ENCODE assay signal across 8 cellular contexts in genomic region chr3:100400782-100401673, GRCh38. TPM values are rescaled to one million over a fixed set of nuclear protein-coding genes. Genes with fewer than 3 reads are reported as not detected.
DNase-seq lines count a peak whose midpoint lies in the region; ATAC-seq and TF ChIP-seq lines count a peak whose summit lies in the region.

LNP1 (plus strand) TSS chr3:100401539; CDS start chr3:100429730, 28,191 bp downstream.
TOMM70 (minus strand) TSS chr3:100401089; CDS start chr3:100400949, 140 bp downstream.

- no peaks in the 10 kb centered on the region for H3K27me3 ChIP-seq in BJ (ENCODE audit: control insufficient read depth, insufficient read depth, low read length)
- no peaks in the 10 kb centered on the region for H3K27me3 ChIP-seq in colonic mucosa
- no peaks in the 10 kb centered on the region for H3K27me3 ChIP-seq in layer of hippocampus (ENCODE audit: control insufficient read depth, insufficient read depth, low read length)

- TF ChIP-seq CTCF in BJ (IDR thresholded peaks at IDR 0.05; ENCODE audit: insufficient read depth, low read depth, low read length) (no peak), colonic mucosa (IDR thresholded peaks at IDR 0.05) (no peak)

- POLR2A ChIA-PET in BJ (lab: Charles Lee) = interaction anchor here (0.6 kb wide), 4 partner anchors 10 to 692 kb away, joined by 3 to 5 read pairs (median 4); no protein-coding TSS in a partner anchor

- H3K36me3 ChIP-seq in BJ (ENCODE audit: control insufficient read depth, insufficient read depth, low read length) (no peaks in the 10 kb centered on the region), colonic mucosa (no peaks in the 10 kb centered on the region)

- no peaks in the 10 kb centered on the region for H3K9me3 ChIP-seq in colonic mucosa

- CTCF ChIA-PET in BJ (lab: Yijun Ruan, JAX) = interaction anchor here (0.8 to 1.5 kb wide), 3 partner anchors 8 to 189 kb away, joined by 3 to 4 read pairs (median 3); no protein-coding TSS in a partner anchor

- peak within 1 kb of the TSS; percentile 76 for H3K4me3 ChIP-seq in BJ (ENCODE audit: low read depth, low read length)
- H3K4me3 ChIP-seq in colonic mucosa = peak within 1 kb of the TSS; percentile 98

- peak within 1 kb of the TSS; percentile 82 to 86 for H3K9ac ChIP-seq in colonic mucosa (ENCODE audit: low read depth in 2 of 2, low read length in 2 of 2)

- intact Hi-C loops in colonic mucosa (cut with DNase I) = no loop called here

- peaks cover 8% of the 10 kb centered on the region for H3K4me1 ChIP-seq in colonic mucosa

- peak; percentile 95 for ATAC-seq in GM19324 (IDR thresholded peaks at IDR 0.05; ENCODE audit: low FRiP score, unreplicated experiment)
- ATAC-seq in HG03460 (IDR thresholded peaks at IDR 0.05; ENCODE audit: unreplicated experiment) = peak; percentile 85

- H3K27ac ChIP-seq in colonic mucosa = peak within 1 kb of the TSS; percentile 92
- H3K27ac ChIP-seq in layer of hippocampus (ENCODE audit: low read depth, low read length) = peak within 1 kb of the TSS; percentile 80

- DNase-seq in BJ (ENCODE audit: low read depth) (peak; percentile 79), NCI-H524 treated with DMSO at 0.1 percent for 48 hours (lab: John Stamatoyannopoulos, UW) (peak; percentile 99), colonic mucosa (peak; percentile 98)
- DNase-seq in activated CD4-positive, alpha-beta T cell treated with anti-CD3 and anti-CD28 coated beads for 48 hours = peak; percentile 98
- DNase-seq in stimulated activated CD4-positive, alpha-beta T cell treated with anti-CD3 and anti-CD28 coated beads, Interleukin-1b, Interleukin-23, amount 100 ng/mL, for 24 hours (ENCODE audit: low read depth in 4 of 4, low spot score in 1 of 4) = peak; percentile 90 to 97 (median 93)

RNA-seq across cellular contexts. Expression of gene LNP1, which starts in this region (rescaled TPM):
- 2.1 and 3.1 TPM in 2 replicates for polyA plus RNA-seq in BJ (2011; rRNA removed)
- polyA minus RNA-seq in BJ (2011; rRNA and poly(A)+ RNA removed) = 1.4 and 2.3 TPM in 2 replicates
- total RNA-seq in colonic mucosa = 1 to 10 TPM in 1 of 2 donors, under 1 TPM in 1; 0.74 to 1.4 TPM

RNA-seq across cellular contexts. Expression of gene TOMM70, which starts in this region (rescaled TPM):
- polyA plus RNA-seq in BJ (2011; rRNA removed) = 16.1 and 32.1 TPM in 2 replicates
- 13.2 and 16.0 TPM in 2 replicates for polyA minus RNA-seq in BJ (2011; rRNA and poly(A)+ RNA removed)
- 10 to 100 TPM; 45.6 to 58.1 TPM for total RNA-seq in colonic mucosa

Comparison
In these comparisons a context has a peak if more than half of its experiments do, and no peak if none do; other contexts are left out.
1. Peak in every context shown above with its lines: DNase-seq, ATAC-seq, H3K4me3 ChIP-seq and H3K27ac ChIP-seq.